ENCODE assay signal across 1 cellular context in the genomic region with DNA sequence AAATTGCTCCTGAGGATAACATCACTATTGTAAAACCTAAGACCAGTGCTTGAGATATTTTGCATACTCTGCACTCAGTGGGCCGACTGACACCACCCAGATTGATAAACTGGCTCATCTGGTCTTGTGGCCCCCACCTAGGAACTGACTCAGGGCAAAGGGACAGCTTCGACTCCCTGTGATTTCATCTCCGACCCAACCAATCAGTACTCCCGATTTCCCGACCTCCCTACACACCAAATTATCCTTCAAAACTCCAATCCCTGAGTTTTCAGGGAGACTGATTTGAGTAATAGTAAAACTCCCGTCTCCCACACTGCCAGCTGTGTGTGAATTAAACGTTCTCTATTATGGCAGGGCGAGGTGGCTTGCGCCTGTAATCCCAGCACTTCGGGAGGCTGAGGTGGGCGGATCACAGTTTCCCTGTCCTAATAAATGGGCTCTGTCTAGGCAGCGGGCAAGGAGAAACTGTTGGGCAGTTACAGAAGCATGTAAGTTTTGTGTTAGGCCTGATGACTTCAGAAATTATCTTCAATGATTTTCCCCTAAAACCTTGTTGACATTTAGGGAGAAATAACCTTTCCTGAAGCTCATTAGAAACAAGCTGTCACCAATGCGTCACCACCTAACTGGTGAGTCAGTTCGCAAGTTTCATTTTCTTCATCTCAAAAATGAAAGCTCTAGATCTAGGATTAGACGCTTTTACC.
TF ChIP-seq lines count a peak whose summit lies in the region.

No MANE protein-coding gene starts in this region.

TF ChIP-seq in K562, 482 proteins besides CTCF, POLR2A, EP300 and RAD21 (continued from another document and continues in another):
- TF ChIP-seq, protein P1, sequence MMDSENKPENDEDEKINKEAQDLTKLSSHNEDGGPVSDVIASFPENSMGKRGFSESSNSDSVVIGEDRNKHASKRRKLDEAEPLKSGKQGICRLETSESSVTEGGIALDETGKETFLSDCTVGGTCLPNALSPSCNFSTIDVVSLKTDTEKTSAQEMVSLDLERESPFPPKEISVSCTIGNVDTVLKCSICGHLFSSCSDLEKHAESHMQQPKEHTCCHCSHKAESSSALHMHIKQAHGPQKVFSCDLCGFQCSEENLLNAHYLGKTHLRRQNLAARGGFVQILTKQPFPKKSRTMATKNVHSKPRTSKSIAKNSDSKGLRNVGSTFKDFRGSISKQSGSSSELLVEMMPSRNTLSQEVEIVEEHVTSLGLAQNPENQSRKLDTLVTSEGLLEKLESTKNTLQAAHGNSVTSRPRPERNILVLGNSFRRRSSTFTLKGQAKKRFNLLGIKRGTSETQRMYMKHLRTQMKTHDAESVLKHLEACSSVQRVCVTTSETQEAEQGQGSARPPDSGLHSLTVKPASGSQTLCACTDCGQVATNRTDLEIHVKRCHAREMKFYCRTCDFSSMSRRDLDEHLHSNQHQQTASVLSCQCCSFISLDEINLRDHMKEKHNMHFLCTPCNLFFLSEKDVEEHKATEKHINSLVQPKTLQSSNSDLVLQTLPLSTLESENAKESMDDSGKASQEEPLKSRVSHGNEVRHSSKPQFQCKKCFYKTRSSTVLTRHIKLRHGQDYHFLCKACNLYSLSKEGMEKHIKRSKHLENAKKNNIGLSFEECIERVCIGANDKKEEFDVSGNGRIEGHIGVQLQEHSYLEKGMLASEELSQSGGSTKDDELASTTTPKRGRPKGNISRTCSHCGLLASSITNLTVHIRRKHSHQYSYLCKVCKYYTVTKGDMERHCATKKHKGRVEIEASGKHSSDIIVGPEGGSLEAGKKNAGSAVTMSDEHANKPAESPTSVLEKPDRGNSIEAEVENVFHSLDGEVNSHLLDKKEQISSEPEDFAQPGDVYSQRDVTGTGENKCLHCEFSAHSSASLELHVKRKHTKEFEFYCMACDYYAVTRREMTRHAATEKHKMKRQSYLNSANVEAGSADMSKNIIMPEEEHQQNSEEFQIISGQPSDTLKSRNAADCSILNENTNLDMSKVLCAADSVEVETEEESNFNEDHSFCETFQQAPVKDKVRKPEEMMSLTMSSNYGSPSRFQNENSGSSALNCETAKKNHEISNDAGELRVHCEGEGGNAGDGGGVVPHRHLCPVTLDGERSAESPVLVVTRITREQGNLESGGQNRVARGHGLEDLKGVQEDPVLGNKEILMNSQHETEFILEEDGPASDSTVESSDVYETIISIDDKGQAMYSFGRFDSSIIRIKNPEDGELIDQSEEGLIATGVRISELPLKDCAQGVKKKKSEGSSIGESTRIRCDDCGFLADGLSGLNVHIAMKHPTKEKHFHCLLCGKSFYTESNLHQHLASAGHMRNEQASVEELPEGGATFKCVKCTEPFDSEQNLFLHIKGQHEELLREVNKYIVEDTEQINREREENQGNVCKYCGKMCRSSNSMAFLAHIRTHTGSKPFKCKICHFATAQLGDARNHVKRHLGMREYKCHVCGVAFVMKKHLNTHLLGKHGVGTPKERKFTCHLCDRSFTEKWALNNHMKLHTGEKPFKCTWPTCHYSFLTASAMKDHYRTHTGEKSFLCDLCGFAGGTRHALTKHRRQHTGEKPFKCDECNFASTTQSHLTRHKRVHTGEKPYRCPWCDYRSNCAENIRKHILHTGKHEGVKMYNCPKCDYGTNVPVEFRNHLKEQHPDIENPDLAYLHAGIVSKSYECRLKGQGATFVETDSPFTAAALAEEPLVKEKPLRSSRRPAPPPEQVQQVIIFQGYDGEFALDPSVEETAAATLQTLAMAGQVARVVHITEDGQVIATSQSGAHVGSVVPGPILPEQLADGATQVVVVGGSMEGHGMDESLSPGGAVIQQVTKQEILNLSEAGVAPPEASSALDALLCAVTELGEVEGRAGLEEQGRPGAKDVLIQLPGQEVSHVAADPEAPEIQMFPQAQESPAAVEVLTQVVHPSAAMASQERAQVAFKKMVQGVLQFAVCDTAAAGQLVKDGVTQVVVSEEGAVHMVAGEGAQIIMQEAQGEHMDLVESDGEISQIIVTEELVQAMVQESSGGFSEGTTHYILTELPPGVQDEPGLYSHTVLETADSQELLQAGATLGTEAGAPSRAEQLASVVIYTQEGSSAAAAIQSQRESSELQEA (IDR thresholded peaks at IDR 0.05; ENCODE audit: low read depth) = no peak
- TF ChIP-seq, protein P2, sequence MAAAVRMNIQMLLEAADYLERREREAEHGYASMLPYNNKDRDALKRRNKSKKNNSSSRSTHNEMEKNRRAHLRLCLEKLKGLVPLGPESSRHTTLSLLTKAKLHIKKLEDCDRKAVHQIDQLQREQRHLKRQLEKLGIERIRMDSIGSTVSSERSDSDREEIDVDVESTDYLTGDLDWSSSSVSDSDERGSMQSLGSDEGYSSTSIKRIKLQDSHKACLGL (CRISPR knock-in tag; IDR thresholded peaks at IDR 0.05; ENCODE audit: borderline replicate concordance, poor library complexity, severe bottlenecking) = no peak
- TF ChIP-seq CBX2 (IDR thresholded peaks at IDR 0.05; ENCODE audit: insufficient read depth, low read length, poor library complexity, severe bottlenecking) (no peak), ZNF232 (CRISPR knock-in tag; IDR thresholded peaks at IDR 0.05) (no peak), KAT8 (IDR thresholded peaks at IDR 0.05; ENCODE audit: low read depth) (no peak), TSHZ1 (CRISPR knock-in tag; IDR thresholded peaks at IDR 0.05) (no peak), ZNF41 (CRISPR knock-in tag; conservative IDR thresholded peaks at IDR 0.05) (no peak), REST (CRISPR knock-in tag; IDR thresholded peaks at IDR 0.05; ENCODE audit: low read depth) (no peak), NELFE (IDR thresholded peaks at IDR 0.05; ENCODE audit: insufficient read depth, insufficient read length) (no peak), HCFC1 (IDR thresholded peaks at IDR 0.05; ENCODE audit: low read depth, low read length) (no peak), RBFOX2 (IDR thresholded peaks at IDR 0.05; ENCODE audit: low read depth, low read length) (no peak), ESRRA (IDR thresholded peaks at IDR 0.05; ENCODE audit: borderline replicate concordance, low read depth) (no peak), ELF2 (CRISPR knock-in tag; IDR thresholded peaks at IDR 0.05) (no peak), ZNF707 (CRISPR knock-in tag; conservative IDR thresholded peaks at IDR 0.05) (no peak), MEF2D (tag; conservative IDR thresholded peaks at IDR 0.05; ENCODE audit: low read depth) (peak; percentile 30; the same call in 1 of the 2 replicates), NBN (IDR thresholded peaks at IDR 0.05; ENCODE audit: low read depth) (no peak; the same call in 1 of the 2 replicates), BRD9 (IDR thresholded peaks at IDR 0.05; ENCODE audit: low read depth, partially characterized antibody) (peak; percentile 30), NFXL1 (CRISPR knock-in tag; IDR thresholded peaks at IDR 0.05) (0 out of 2 replicates have a peak, but pooled peaks have one; percentile 23), SPI1 (IDR thresholded peaks at IDR 0.05; ENCODE audit: borderline replicate concordance, low read depth, low read length) (no peak), TOE1 (IDR thresholded peaks at IDR 0.05; ENCODE audit: borderline replicate concordance) (no peak), TOE1 (CRISPR knock-in tag; IDR thresholded peaks at IDR 0.05; ENCODE audit: borderline replicate concordance, low read depth) (no peak), RAD51 (IDR thresholded peaks at IDR 0.05; ENCODE audit: borderline replicate concordance, low read depth) (no peak), ZNF197 (CRISPR knock-in tag; IDR thresholded peaks at IDR 0.05; ENCODE audit: low read depth) (no peak; the same call in 1 of the 2 replicates), TAL1 (IDR thresholded peaks at IDR 0.05) (no peak), STAG1 (CRISPR knock-in tag; IDR thresholded peaks at IDR 0.05; ENCODE audit: borderline replicate concordance) (no peak), ZBTB2 (IDR thresholded peaks at IDR 0.05) (no peak), HMG20B (CRISPR knock-in tag; IDR thresholded peaks at IDR 0.05) (no peak)
- TF ChIP-seq, protein P3, sequence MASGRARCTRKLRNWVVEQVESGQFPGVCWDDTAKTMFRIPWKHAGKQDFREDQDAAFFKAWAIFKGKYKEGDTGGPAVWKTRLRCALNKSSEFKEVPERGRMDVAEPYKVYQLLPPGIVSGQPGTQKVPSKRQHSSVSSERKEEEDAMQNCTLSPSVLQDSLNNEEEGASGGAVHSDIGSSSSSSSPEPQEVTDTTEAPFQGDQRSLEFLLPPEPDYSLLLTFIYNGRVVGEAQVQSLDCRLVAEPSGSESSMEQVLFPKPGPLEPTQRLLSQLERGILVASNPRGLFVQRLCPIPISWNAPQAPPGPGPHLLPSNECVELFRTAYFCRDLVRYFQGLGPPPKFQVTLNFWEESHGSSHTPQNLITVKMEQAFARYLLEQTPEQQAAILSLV (tag; IDR thresholded peaks at IDR 0.05) = no peak
- TF ChIP-seq, protein P4, sequence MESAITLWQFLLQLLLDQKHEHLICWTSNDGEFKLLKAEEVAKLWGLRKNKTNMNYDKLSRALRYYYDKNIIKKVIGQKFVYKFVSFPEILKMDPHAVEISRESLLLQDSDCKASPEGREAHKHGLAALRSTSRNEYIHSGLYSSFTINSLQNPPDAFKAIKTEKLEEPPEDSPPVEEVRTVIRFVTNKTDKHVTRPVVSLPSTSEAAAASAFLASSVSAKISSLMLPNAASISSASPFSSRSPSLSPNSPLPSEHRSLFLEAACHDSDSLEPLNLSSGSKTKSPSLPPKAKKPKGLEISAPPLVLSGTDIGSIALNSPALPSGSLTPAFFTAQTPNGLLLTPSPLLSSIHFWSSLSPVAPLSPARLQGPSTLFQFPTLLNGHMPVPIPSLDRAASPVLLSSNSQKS (CRISPR knock-in tag; IDR thresholded peaks at IDR 0.05) = no peak
